13 cellular contexts compared by ENCODE assay signal in genomic region chr11:86040919-86041318, GRCh38. TPM values are rescaled to one million over a fixed set of nuclear protein-coding genes. Genes with fewer than 3 reads are reported as not detected.
DNase-seq lines count a peak whose midpoint lies in the region; ATAC-seq, FAIRE-seq and TF ChIP-seq lines count a peak whose summit lies in the region.
"Had no signal": no experiment of that assay in that cellular context is flagged by ENCODE, and none has a peak within 500 bp of the region (broad histone marks: within the 10 kb centered on the region; RNA-seq: fewer than 3 reads in every experiment).

No MANE protein-coding gene starts in this region.

- CTCF ChIA-PET in CD4-positive, alpha-beta memory T cell (lab: Charles Lee; ENCODE audit: partially characterized antibody) = interaction anchor here (0.7 to 4.8 kb wide), 17 partner anchors 10 to 250 kb away, joined by 3 to 173 read pairs (median 9); partner anchors contain the start of genes CCDC83 and PICALM

- peak overlapping the region in 5 of 7 donors; percentile 20 to 65 (median 55) for H3K27ac Mint-ChIP-seq in CD4-positive, alpha-beta memory T cell
- H3K27ac Mint-ChIP-seq: stimulated activated naive CD8-positive, alpha-beta T cell treated with anti-CD3 and anti-CD28 coated beads, Interleukin-15, amount 100 ng/mL, for 72 hours had no signal

- TF ChIP-seq CTCF in esophagus muscularis mucosa (IDR thresholded peaks at IDR 0.05) (no peak), gastrocnemius medialis (IDR thresholded peaks at IDR 0.05 in 4 of 5, conservative IDR thresholded peaks at IDR 0.05 in 1 of 5) (no peak)

- no peaks in the 10 kb centered on the region for H3K27me3 ChIP-seq in CD4-positive, alpha-beta memory T cell (ENCODE audit: insufficient read depth, low read length)
- H3K27me3 ChIP-seq in Karpas-422 (ENCODE audit: low read length) (no peaks in the 10 kb centered on the region), esophagus muscularis mucosa (no peaks in the 10 kb centered on the region), gastrocnemius medialis (no peaks in the 10 kb centered on the region), mesendoderm (ENCODE audit: insufficient read depth, low read length, poor library complexity) (no peaks in the 10 kb centered on the region)

- peaks cover 44 to 69% (median 58%) of the 10 kb centered on the region in 4 donors for H3K4me1 Mint-ChIP-seq in CD4-positive, alpha-beta memory T cell

- H2AK5ac ChIP-seq in mesendoderm (ENCODE audit: low read length) = no peak overlapping the region

- no peak overlapping the region for H4K5ac ChIP-seq in mesendoderm (ENCODE audit: low read length)

- no peak for FAIRE-seq in urothelium cell line (lab: Jason Lieb, UNC)

- no peak for DNase-seq in CD4-positive, alpha-beta memory T cell
- DNase-seq in Karpas-422 (no peak), esophagus muscularis mucosa (ENCODE audit: extremely low spot score) (no peak), gastrocnemius medialis (no peak), urothelium cell line (ENCODE audit: low spot score) (no peak), mesendoderm (no peak)
- DNase-seq: activated effector memory CD4-positive, alpha-beta T cell treated with anti-CD3 and anti-CD28 coated beads, Interleukin-2, amount 50 U/mL, for 16 hours; caudate nucleus; NCI-H524 treated with DMSO at 0.1 percent for 48 hours; occipital lobe; stimulated activated naive CD8-positive, alpha-beta T cell treated with anti-CD3 and anti-CD28 coated beads, Interleukin-15, amount 100 ng/mL, for 72 hours had no signal

- H3K18ac ChIP-seq in mesendoderm (ENCODE audit: low read length) = no peak overlapping the region

- no peak overlapping the region for H2BK15ac ChIP-seq in mesendoderm (replicated peaks; ENCODE audit: low read depth)

- intact Hi-C loops in CD4-positive, alpha-beta memory T cell (cut with micrococcal nuclease) = no loop called here
- intact Hi-C loops in esophagus muscularis mucosa (cut with DNase I) (loop anchor here (2.0 to 10.0 kb wide), 3 partner anchors 156 to 254 kb away; no protein-coding TSS in a partner anchor), gastrocnemius medialis (cut with DNase I; ENCODE audit: low total_unique reads) (loop anchor here (1.0 to 10.0 kb wide), 4 partner anchors 28 to 186 kb away; partner anchors contain the start of genes CCDC83 and PICALM)

- peak in 1 of 2 donors; percentile 35 for ATAC-seq in gastrocnemius medialis
- no peak for ATAC-seq in GM18505 (IDR thresholded peaks at IDR 0.05; ENCODE audit: unreplicated experiment)
- ATAC-seq in HG03469 (IDR thresholded peaks at IDR 0.05; ENCODE audit: unreplicated experiment) = no peak
- ATAC-seq: stimulated activated naive CD8-positive, alpha-beta T cell treated with anti-CD3 and anti-CD28 coated beads, Interleukin-15, amount 100 ng/mL, for 72 hours had no signal

- no peaks in the 10 kb centered on the region for H3K9me2 ChIP-seq in Karpas-422 (replicated peaks; ENCODE audit: insufficient read depth, low read length)

- H3K4me1 ChIP-seq in CD4-positive, alpha-beta memory T cell (ENCODE audit: insufficient read depth, low read length) = peaks cover 48% of the 10 kb centered on the region
- H3K4me1 ChIP-seq in Karpas-422 (ENCODE audit: low read length) = peaks cover 68% of the 10 kb centered on the region
- peaks cover 74 to 88% (median 85%) of the 10 kb centered on the region in 4 donors for H3K4me1 ChIP-seq in esophagus muscularis mucosa
- peaks cover 78 to 80% of the 10 kb centered on the region in 2 donors for H3K4me1 ChIP-seq in gastrocnemius medialis
- no peaks in the 10 kb centered on the region for H3K4me1 ChIP-seq in mesendoderm (ENCODE audit: control insufficient read depth, low read depth, low read length)

- no peak overlapping the region for H3K23ac ChIP-seq in mesendoderm (ENCODE audit: low read length)

- no peak overlapping the region for H2BK120ac ChIP-seq in mesendoderm (ENCODE audit: low read depth, low read length)

- H3K79me1 ChIP-seq in mesendoderm (ENCODE audit: low read length) = peaks cover 2% of the 10 kb centered on the region

- H3K9me3 ChIP-seq in CD4-positive, alpha-beta memory T cell (ENCODE audit: control insufficient read depth in 1 of 2, low read length in 2 of 2) = no peaks in the 10 kb centered on the region
- H3K9me3 ChIP-seq in Karpas-422 (ENCODE audit: low read length) (no peaks in the 10 kb centered on the region), esophagus muscularis mucosa (no peaks in the 10 kb centered on the region), gastrocnemius medialis (no peaks in the 10 kb centered on the region)

- peaks cover 3 to 4% of the 10 kb centered on the region in 2 donors for H3K36me3 Mint-ChIP-seq in CD4-positive, alpha-beta memory T cell

- no peak overlapping the region for H3K4ac ChIP-seq in mesendoderm (ENCODE audit: low read depth, low read length)

- peaks cover 96% of the 10 kb centered on the region for H3K79me2 ChIP-seq in Karpas-422 (ENCODE audit: low read length)
- peaks cover 45% of the 10 kb centered on the region for H3K79me2 ChIP-seq in mesendoderm (ENCODE audit: control insufficient read depth, insufficient read depth, low read length)

- H2AFZ ChIP-seq in Karpas-422 (ENCODE audit: low read length) = no peak overlapping the region

- no peak overlapping the region for H3K27ac ChIP-seq in CD4-positive, alpha-beta memory T cell (ENCODE audit: low read depth, low read length)
- H3K27ac ChIP-seq in Karpas-422 (ENCODE audit: low read length) (peak overlapping the region; percentile 86), esophagus muscularis mucosa (replicated peaks in 1 of 4) (peak overlapping the region; percentile 54 to 70 (median 68)), gastrocnemius medialis (peak overlapping the region; percentile 74 to 83 (median 80)), mesendoderm (ENCODE audit: low read depth, low read length) (no peak overlapping the region)

- no peak overlapping the region for H3K4me3 Mint-ChIP-seq in CD4-positive, alpha-beta memory T cell

- H3K9me3 Mint-ChIP-seq in CD4-positive, alpha-beta memory T cell = no peaks in the 10 kb centered on the region
- H3K9me3 Mint-ChIP-seq: stimulated activated naive CD8-positive, alpha-beta T cell treated with anti-CD3 and anti-CD28 coated beads, Interleukin-15, amount 100 ng/mL, for 72 hours had no signal

- H3K4me2 ChIP-seq in Karpas-422 (ENCODE audit: low read depth, low read length, poor library complexity, severe bottlenecking) = peak overlapping the region; percentile 73
- no peak overlapping the region for H3K4me2 ChIP-seq in mesendoderm (ENCODE audit: low read length)

- H4K8ac ChIP-seq in mesendoderm (ENCODE audit: low read depth, low read length) = no peak overlapping the region

- in situ Hi-C loops in gastrocnemius medialis (cut with MboI; ENCODE audit: low sequenced_read_pairs in 4 of 4) = loop anchor here in 3 of 4 donors (5.0 to 25.0 kb wide), 4 partner anchors 151 to 379 kb away; partner anchors contain the start of gene CREBZF (in 1 of the 3)

- H3K4me3 ChIP-seq in CD4-positive, alpha-beta memory T cell (ENCODE audit: low read length in 2 of 2) = no peak overlapping the region
- H3K4me3 ChIP-seq in Karpas-422 (ENCODE audit: low read length) (0 out of 2 replicates have a peak overlapping the region, but pooled peaks have one; percentile 3), esophagus muscularis mucosa (peak overlapping the region in 3 of 4 donors; percentile 29 to 49 (median 33)), gastrocnemius medialis (peak overlapping the region; percentile 30 to 69 (median 42)), mesendoderm (ENCODE audit: low read length) (no peak overlapping the region)

- H2BK5ac ChIP-seq in mesendoderm (ENCODE audit: low read length) = no peak overlapping the region

- no peaks in the 10 kb centered on the region for H3K36me3 ChIP-seq in CD4-positive, alpha-beta memory T cell (ENCODE audit: insufficient read depth, low read length)
- H3K36me3 ChIP-seq in Karpas-422 (ENCODE audit: insufficient read depth, low read length) = no peaks in the 10 kb centered on the region
- H3K36me3 ChIP-seq in esophagus muscularis mucosa = no peaks in the 10 kb centered on the region
- no peaks in the 10 kb centered on the region for H3K36me3 ChIP-seq in gastrocnemius medialis
- H3K36me3 ChIP-seq in mesendoderm (ENCODE audit: control insufficient read depth, insufficient read depth, low read length) = no peaks in the 10 kb centered on the region

- H3K27me3 Mint-ChIP-seq in CD4-positive, alpha-beta memory T cell = no peaks in the 10 kb centered on the region
- H3K27me3 Mint-ChIP-seq: stimulated activated naive CD8-positive, alpha-beta T cell treated with anti-CD3 and anti-CD28 coated beads, Interleukin-15, amount 100 ng/mL, for 72 hours had no signal

- POLR2A ChIA-PET in CD4-positive, alpha-beta memory T cell (lab: Charles Lee; ENCODE audit: partially characterized antibody) = interaction anchor here (0.9 to 3.3 kb wide), 5 partner anchors 15 to 162 kb away, joined by 3 to 32 read pairs (median 8); partner anchors contain the start of gene PICALM

- H4K20me1 ChIP-seq in Karpas-422 (ENCODE audit: insufficient read depth, low read depth, low read length) = peaks cover 20% of the 10 kb centered on the region

- TF ChIP-seq POLR2A in esophagus muscularis mucosa (IDR thresholded peaks at IDR 0.05; ENCODE audit: low read depth) = no peak
- TF ChIP-seq POLR2A in gastrocnemius medialis (IDR thresholded peaks at IDR 0.05) = no peak
- TF ChIP-seq POLR2A in GM18505 (IDR thresholded peaks at IDR 0.05; ENCODE audit: borderline replicate concordance, extremely low read depth, insufficient read depth, insufficient read length) = no peak

- no peak for TF ChIP-seq EP300 in esophagus muscularis mucosa (IDR thresholded peaks at IDR 0.05)

- H3K56ac ChIP-seq in mesendoderm (ENCODE audit: low read length) = no peak overlapping the region

- H3K9ac ChIP-seq in Karpas-422 (ENCODE audit: low read length) = peak overlapping the region; percentile 28
- no peak overlapping the region for H3K9ac ChIP-seq in mesendoderm (ENCODE audit: low read length)

RNA-seq across cellular contexts. Expression of gene PICALM, which starts 28.0 kb away (rescaled TPM):
- total RNA-seq in CD4-positive, alpha-beta memory T cell = 100 to 1,000 TPM; 127 to 138 TPM
- polyA plus RNA-seq in CD4-positive, alpha-beta memory T cell = 10 to 100 TPM; 15.3 to 26.3 TPM
- total RNA-seq in Karpas-422 (2014; rRNA removed; shearing (Covaris generic); ENCODE audit: low replicate concordance) = 231 and 566 TPM in 2 replicates
- total RNA-seq in esophagus muscularis mucosa = 100 to 1,000 TPM; 228 to 281 (median 266) TPM
- 100 to 1,000 TPM in 2 of 4 donors, 10 to 100 TPM in 2; 82.3 to 125 (median 107) TPM for total RNA-seq in gastrocnemius medialis
- polyA plus RNA-seq in mesendoderm (2013, experiment 1 of 2) = 91.1 TPM
- polyA plus RNA-seq in mesendoderm (2013, experiment 2 of 2) = 90.1 TPM

Comparison
In these comparisons a context has a peak if more than half of its experiments do, and no peak if none do; other contexts are left out.
1. H3K27ac ChIP-seq: peak in Karpas-422 (single experiment), esophagus muscularis mucosa (4 of 4) and gastrocnemius medialis (4 of 4); none in CD4-positive, alpha-beta memory T cell (single experiment) and mesendoderm (single experiment).
2. H3K4me3 ChIP-seq: peak in Karpas-422 (single experiment), esophagus muscularis mucosa (3 of 4) and gastrocnemius medialis (4 of 4); none in CD4-positive, alpha-beta memory T cell (0 of 2) and mesendoderm (single experiment).